10 cellular contexts compared by ENCODE assay signal in genomic region chr1:11280719-11281376, GRCh38. TPM values are rescaled to one million over a fixed set of nuclear protein-coding genes. Genes with fewer than 3 reads are reported as not detected.
DNase-seq lines count a peak whose midpoint lies in the region; ATAC-seq and TF ChIP-seq lines count a peak whose summit lies in the region.
"Had no signal": no experiment of that assay in that cellular context is flagged by ENCODE, and none has a peak within 500 bp of the region (broad histone marks: within the 10 kb centered on the region; RNA-seq: fewer than 3 reads in every experiment).

No MANE protein-coding gene starts in this region.

- H3K4me3 ChIP-seq in thymus (ENCODE audit: low read length) (no peak overlapping the region), coronary artery (no peak overlapping the region)
- H3K4me3 ChIP-seq: colonic mucosa had no signal

- peaks cover 3% of the 10 kb centered on the region for H3K9me3 Mint-ChIP-seq in activated naive CD4-positive, alpha-beta T cell treated with anti-CD3 and anti-CD28 coated beads for 36 hours
- H3K9me3 Mint-ChIP-seq in endothelial cell (ENCODE audit: unreplicated experiment), result no peaks in the 10 kb centered on the region

- peak overlapping the region; percentile 90 for H3K27ac Mint-ChIP-seq in activated naive CD4-positive, alpha-beta T cell treated with anti-CD3 and anti-CD28 coated beads for 36 hours
- H3K27ac Mint-ChIP-seq in endothelial cell (ENCODE audit: unreplicated experiment), result peak overlapping the region; percentile 94

- WGBS in thymus, result 71% methylated on average over 4 of the region's 4 CpGs

- H3K27me3 Mint-ChIP-seq in activated naive CD4-positive, alpha-beta T cell treated with anti-CD3 and anti-CD28 coated beads for 36 hours (ENCODE audit: low read depth), result no peaks in the 10 kb centered on the region
- peaks cover 2% of the 10 kb centered on the region for H3K27me3 Mint-ChIP-seq in endothelial cell (ENCODE audit: unreplicated experiment)

- intact Hi-C loops in activated naive CD4-positive, alpha-beta T cell treated with anti-CD3 and anti-CD28 coated beads for 36 hours (cut with micrococcal nuclease), result loop anchor here (1.0 kb wide), 1 partner anchor 8 kb away; the partner anchor contains the start of gene UBIAD1

- H3K27ac ChIP-seq in thymus (ENCODE audit: low read depth) (peak overlapping the region; percentile 92), coronary artery (peak overlapping the region in 1 of 2 donors; percentile 54)
- H3K27ac ChIP-seq: colonic mucosa had no signal

- no peak for ATAC-seq in HG03045 (IDR thresholded peaks at IDR 0.05; ENCODE audit: unreplicated experiment)

- CTCF ChIA-PET in activated naive CD4-positive, alpha-beta T cell treated with anti-CD3 and anti-CD28 coated beads for 36 hours (lab: Charles Lee), result interaction anchor here (0.6 to 1.4 kb wide), 3 partner anchors 40 to 1339 kb away, joined by 3 to 6 read pairs (median 3); no protein-coding TSS in a partner anchor

- peaks cover 18% of the 10 kb centered on the region for H3K4me1 ChIP-seq in thymus (ENCODE audit: control insufficient read depth, insufficient read depth, low read length)
- H3K4me1 ChIP-seq: colonic mucosa had no signal

- peaks cover 27% of the 10 kb centered on the region for H3K36me3 ChIP-seq in thymus (ENCODE audit: control insufficient read depth, insufficient read depth)
- H3K36me3 ChIP-seq: colonic mucosa had no signal

- peak overlapping the region; percentile 10 for H3K4me3 Mint-ChIP-seq in activated naive CD4-positive, alpha-beta T cell treated with anti-CD3 and anti-CD28 coated beads for 36 hours
- peak overlapping the region; percentile 4 for H3K4me3 Mint-ChIP-seq in endothelial cell (ENCODE audit: unreplicated experiment)

- DNase-seq in activated naive CD4-positive, alpha-beta T cell treated with anti-CD3 and anti-CD28 coated beads for 36 hours, result peak; percentile 53
- no peak for DNase-seq in activated naive CD4-positive, alpha-beta T cell treated with Interleukin-2 at 50 U/mL for 16 hours
- peak; percentile 69 for DNase-seq in NCI-H82 (lab: John Stamatoyannopoulos, UW)
- peak; percentile 20 for DNase-seq in endothelial cell (ENCODE audit: low spot score)
- DNase-seq in 8988T, result no peak
- no peak for DNase-seq in coronary artery (ENCODE audit: low spot score)
- DNase-seq: colonic mucosa, OCI-M1 had no signal

- peaks cover 55% of the 10 kb centered on the region for H3K36me3 Mint-ChIP-seq in activated naive CD4-positive, alpha-beta T cell treated with anti-CD3 and anti-CD28 coated beads for 36 hours (ENCODE audit: low read depth)
- peaks cover 11% of the 10 kb centered on the region for H3K36me3 Mint-ChIP-seq in endothelial cell (ENCODE audit: low read depth, unreplicated experiment)

- H3K9me3 ChIP-seq in thymus (ENCODE audit: control insufficient read depth), result no peaks in the 10 kb centered on the region
- H3K9me3 ChIP-seq: colonic mucosa had no signal

- no peaks in the 10 kb centered on the region for H3K27me3 ChIP-seq in thymus (ENCODE audit: control insufficient read depth, insufficient read depth)
- H3K27me3 ChIP-seq: colonic mucosa had no signal

- no peak for TF ChIP-seq CTCF in endothelial cell (IDR thresholded peaks at IDR 0.05; ENCODE audit: unreplicated experiment)
- no peak for TF ChIP-seq CTCF in coronary artery (IDR thresholded peaks at IDR 0.05)

- peaks cover 89% of the 10 kb centered on the region for H3K4me1 Mint-ChIP-seq in activated naive CD4-positive, alpha-beta T cell treated with anti-CD3 and anti-CD28 coated beads for 36 hours (ENCODE audit: low read depth)
- peaks cover 36% of the 10 kb centered on the region for H3K4me1 Mint-ChIP-seq in endothelial cell (ENCODE audit: unreplicated experiment)

RNA-seq across cellular contexts. Expression of gene UBIAD1, which starts 7.8 kb away (rescaled TPM):
- 10 to 100 TPM; 19.9 to 20.2 TPM for total RNA-seq in activated naive CD4-positive, alpha-beta T cell treated with anti-CD3 and anti-CD28 coated beads for 36 hours
- 16.5 TPM for total RNA-seq in endothelial cell (ENCODE audit: unreplicated experiment)
- polyA plus RNA-seq in thymus, result 9.8 TPM

RNA-seq across cellular contexts. Expression of gene MTOR, which starts 18.5 kb away (rescaled TPM):
- total RNA-seq in activated naive CD4-positive, alpha-beta T cell treated with anti-CD3 and anti-CD28 coated beads for 36 hours, result 10 to 100 TPM; 38.5 to 39.0 TPM
- 61.9 TPM for total RNA-seq in endothelial cell (ENCODE audit: unreplicated experiment)
- 31.3 TPM for polyA plus RNA-seq in thymus

Comparison
In these comparisons a context has a peak if more than half of its experiments do, and no peak if none do; other contexts are left out.
1. DNase-seq: peak in activated naive CD4-positive, alpha-beta T cell treated with anti-CD3 and anti-CD28 coated beads for 36 hours (single experiment), NCI-H82 (single experiment) and endothelial cell (single experiment); none in activated naive CD4-positive, alpha-beta T cell treated with Interleukin-2 at 50 U/mL for 16 hours (single experiment), 8988T (single experiment) and coronary artery (single experiment).